8 cellular contexts compared by ENCODE assay signal in the genomic region with DNA sequence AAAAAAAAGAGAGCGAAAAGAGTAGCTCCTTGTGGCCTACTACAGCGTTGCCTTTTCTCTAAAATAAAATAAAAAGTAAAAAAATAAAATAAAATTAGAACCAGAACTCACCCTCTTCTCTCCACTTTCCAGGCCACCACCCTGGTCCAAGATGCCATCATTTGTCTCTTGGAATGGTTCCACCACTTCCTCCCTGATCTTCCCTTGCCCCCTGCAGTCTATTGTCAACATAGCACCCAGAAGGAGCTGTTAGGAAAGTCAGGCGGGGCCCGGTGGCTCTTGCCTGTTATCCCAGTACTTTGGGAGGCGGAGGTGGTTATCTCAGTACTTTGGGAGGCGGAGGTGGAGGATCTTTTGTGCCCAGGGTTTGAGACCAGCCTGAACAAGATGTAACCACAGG. TPM values are rescaled to one million over a fixed set of nuclear protein-coding genes. Genes with fewer than 3 reads are reported as not detected.
A peak's percentile ranks its signal among the peaks of the same experiment; 100 is the strongest.
DNase-seq lines count a peak whose midpoint lies in the region; ATAC-seq, FAIRE-seq and TF ChIP-seq lines count a peak whose summit lies in the region.

No MANE protein-coding gene starts in this region.

- intact Hi-C loops in activated CD4-positive, alpha-beta T cell treated with anti-CD3 and anti-CD28 coated beads, Interleukin-2, amount 10 ng/mL, durations not matched to agents 24 days and 14 days (cut with micrococcal nuclease), result loop anchor here (2.0 kb wide), 1 partner anchor 42 kb away; no protein-coding TSS in a partner anchor
- intact Hi-C loops in left lung (cut with DNase I), result no loop called here

- TF ChIP-seq CTCF in keratinocyte (optimal IDR thresholded peaks at IDR 0.05 in 1 of 3, IDR thresholded peaks at IDR 0.05 in 1 of 3, conservative IDR thresholded peaks at IDR 0.05 in 1 of 3; ENCODE audit: extremely low read depth in 1 of 3, insufficient read depth in 2 of 3, low read length in 3 of 3) (peak; percentile 22 to 47 (median 37)), left lung (IDR thresholded peaks at IDR 0.05) (no peak)

- H3K36me3 ChIP-seq in keratinocyte (ENCODE audit: control insufficient read depth in 2 of 2, extremely low read depth in 1 of 2, insufficient read depth in 2 of 2, low read length in 2 of 2) (no peaks in the 10 kb centered on the region), left lung (no peaks in the 10 kb centered on the region)

- H3K9me3 ChIP-seq in keratinocyte (ENCODE audit: control insufficient read depth, low read depth, low read length) (no peaks in the 10 kb centered on the region), left lung (no peaks in the 10 kb centered on the region)

- no peaks in the 10 kb centered on the region for H4K20me1 ChIP-seq in keratinocyte (ENCODE audit: control insufficient read depth, extremely low read depth, insufficient read depth, low read length)

- H3K4me1 ChIP-seq in keratinocyte (ENCODE audit: control insufficient read depth, extremely low read depth, insufficient read depth, low read length), result no peaks in the 10 kb centered on the region
- no peaks in the 10 kb centered on the region for H3K4me1 ChIP-seq in left lung

- DNase-seq in activated CD4-positive, alpha-beta T cell treated with anti-CD3 and anti-CD28 coated beads, Interleukin-2, amount 10 ng/mL, durations not matched to agents 24 days and 14 days, result peak; percentile 73
- no peak for DNase-seq in activated CD4-positive, alpha-beta T cell treated with anti-CD3 and anti-CD28 coated beads for 1 hour
- DNase-seq in HUDEP-2 (lab: John Stamatoyannopoulos, UW; ENCODE audit: unreplicated experiment in 76 of 76) (peak in 40 of 76 experiments; percentile 1 to 65 (median 26)), SKM-1 treated with dmso at 0.1 percent for 144 hours (lab: John Stamatoyannopoulos, UW; ENCODE audit: unreplicated experiment) (peak; percentile 38), keratinocyte (ENCODE audit: low read depth, low spot score) (no peak), GF-D8 (lab: John Stamatoyannopoulos, UW) (no peak), left lung (no peak)

- no peak overlapping the region for H3K9ac ChIP-seq in keratinocyte (ENCODE audit: control insufficient read depth, extremely low read depth, insufficient read depth, low read length)

- no peak overlapping the region for H3K4me2 ChIP-seq in keratinocyte (ENCODE audit: control insufficient read depth, extremely low read depth, insufficient read depth, low read depth, low read length)

- no peak overlapping the region for H3K4me3 ChIP-seq in keratinocyte (ENCODE audit: control insufficient read depth in 2 of 3, extremely low read depth in 1 of 3, insufficient read depth in 2 of 3, low read depth in 1 of 3, low read length in 3 of 3)
- H3K4me3 ChIP-seq in left lung, result no peak overlapping the region

- dilution Hi-C loops in keratinocyte (cut with MboI; ENCODE audit: extremely low pct_ligation_motif_present, low sequenced_read_pairs), result no loop called here

- peaks cover 6% of the 10 kb centered on the region for H3K4me1 Mint-ChIP-seq in activated CD4-positive, alpha-beta T cell treated with anti-CD3 and anti-CD28 coated beads, Interleukin-2, amount 10 ng/mL, durations not matched to agents 24 days and 14 days

- H3K27me3 ChIP-seq in keratinocyte (ENCODE audit: control insufficient read depth, extremely low read depth, insufficient read depth, low read length), result no peaks in the 10 kb centered on the region
- no peaks in the 10 kb centered on the region for H3K27me3 ChIP-seq in left lung

- H3K79me2 ChIP-seq in keratinocyte (ENCODE audit: control insufficient read depth, insufficient read depth, low read length), result no peaks in the 10 kb centered on the region

- H3K9me1 ChIP-seq in keratinocyte (ENCODE audit: control insufficient read depth, extremely low read depth, insufficient read depth, low read length), result no peaks in the 10 kb centered on the region

- no peak overlapping the region for H2AFZ ChIP-seq in keratinocyte (ENCODE audit: control insufficient read depth, low read length)

- H3K9me3 Mint-ChIP-seq in activated CD4-positive, alpha-beta T cell treated with anti-CD3 and anti-CD28 coated beads, Interleukin-2, amount 10 ng/mL, durations not matched to agents 24 days and 14 days, result no peaks in the 10 kb centered on the region

- peaks cover 5% of the 10 kb centered on the region for H3K27me3 Mint-ChIP-seq in activated CD4-positive, alpha-beta T cell treated with anti-CD3 and anti-CD28 coated beads, Interleukin-2, amount 10 ng/mL, durations not matched to agents 24 days and 14 days

- no peak overlapping the region for H3K27ac Mint-ChIP-seq in activated CD4-positive, alpha-beta T cell treated with anti-CD3 and anti-CD28 coated beads, Interleukin-2, amount 10 ng/mL, durations not matched to agents 24 days and 14 days

- no peak for FAIRE-seq in keratinocyte (lab: Jason Lieb, UNC)

- no peak overlapping the region for H3K27ac ChIP-seq in keratinocyte (ENCODE audit: control insufficient read depth, insufficient read depth, low read length)
- no peak overlapping the region for H3K27ac ChIP-seq in left lung

- no peaks in the 10 kb centered on the region for H3K36me3 Mint-ChIP-seq in activated CD4-positive, alpha-beta T cell treated with anti-CD3 and anti-CD28 coated beads, Interleukin-2, amount 10 ng/mL, durations not matched to agents 24 days and 14 days (ENCODE audit: low read depth)

- H3K4me3 Mint-ChIP-seq in activated CD4-positive, alpha-beta T cell treated with anti-CD3 and anti-CD28 coated beads, Interleukin-2, amount 10 ng/mL, durations not matched to agents 24 days and 14 days, result no peak overlapping the region

- ATAC-seq in left lung (no peak), GM21423 (IDR thresholded peaks at IDR 0.05; ENCODE audit: unreplicated experiment) (no peak)

RNA-seq across cellular contexts. Expression of gene GRID2IP, which starts 7.6 kb away (rescaled TPM):
- 0.05 TPM in 1 of 2 replicates, not detected in the other for total RNA-seq in activated CD4-positive, alpha-beta T cell treated with anti-CD3 and anti-CD28 coated beads, Interleukin-2, amount 10 ng/mL, durations not matched to agents 24 days and 14 days
- polyA plus RNA-seq in keratinocyte, result 0.01 to 0.04 TPM (median 0.03 TPM) in 3 replicates
- polyA plus RNA-seq in keratinocyte (2011; ENCODE audit: low read depth), result not detected
- not detected in 2 replicates for polyA plus RNA-seq in keratinocyte (2011; cell fraction: cytosol; rRNA removed)
- polyA plus RNA-seq in keratinocyte (2011; cell fraction: nucleus; rRNA removed), result 0.05 TPM in 1 of 2 replicates, not detected in the other
- polyA plus RNA-seq in keratinocyte (2012; ENCODE audit: low replicate concordance), result not detected in 2 replicates
- polyA minus RNA-seq in keratinocyte, result 0.16 TPM in 1 of 3 replicates, not detected in the others
- polyA minus RNA-seq in keratinocyte (2011; cell fraction: cytosol; rRNA and poly(A)+ RNA removed), result not detected
- not detected in 2 replicates for polyA minus RNA-seq in keratinocyte (2011; cell fraction: nucleus; rRNA and poly(A)+ RNA removed)
- total RNA-seq in left lung, result under 1 TPM; 0.21 to 0.35 TPM

RNA-seq across cellular contexts. Expression of gene ZDHHC4, which starts 18.4 kb away (rescaled TPM):
- total RNA-seq in activated CD4-positive, alpha-beta T cell treated with anti-CD3 and anti-CD28 coated beads, Interleukin-2, amount 10 ng/mL, durations not matched to agents 24 days and 14 days, result 26.7 and 28.3 TPM in 2 replicates
- 50.7 to 66.1 TPM (median 60.6 TPM) in 3 replicates for polyA plus RNA-seq in keratinocyte
- 6.8 TPM for polyA plus RNA-seq in keratinocyte (2011; ENCODE audit: low read depth)
- polyA plus RNA-seq in keratinocyte (2011; cell fraction: cytosol; rRNA removed), result 64.5 and 69.8 TPM in 2 replicates
- polyA plus RNA-seq in keratinocyte (2011; cell fraction: nucleus; rRNA removed), result 42.1 and 42.5 TPM in 2 replicates
- 26.7 and 31.7 TPM in 2 replicates for polyA plus RNA-seq in keratinocyte (2012; ENCODE audit: low replicate concordance)
- polyA minus RNA-seq in keratinocyte, result 66.5 to 118 TPM (median 95.0 TPM) in 3 replicates
- polyA minus RNA-seq in keratinocyte (2011; cell fraction: cytosol; rRNA and poly(A)+ RNA removed), result 44.7 TPM
- polyA minus RNA-seq in keratinocyte (2011; cell fraction: nucleus; rRNA and poly(A)+ RNA removed), result 10.3 and 20.0 TPM in 2 replicates
- 10 to 100 TPM; 54.5 to 60.2 TPM for total RNA-seq in left lung

RNA-seq across cellular contexts. Expression of gene INTS15, which starts 31.0 kb away (rescaled TPM):
- total RNA-seq in activated CD4-positive, alpha-beta T cell treated with anti-CD3 and anti-CD28 coated beads, Interleukin-2, amount 10 ng/mL, durations not matched to agents 24 days and 14 days, result 42.5 and 45.1 TPM in 2 replicates
- 11.9 to 22.5 TPM (median 12.1 TPM) in 3 replicates for polyA plus RNA-seq in keratinocyte
- 4.7 TPM for polyA plus RNA-seq in keratinocyte (2011; ENCODE audit: low read depth)
- polyA plus RNA-seq in keratinocyte (2011; cell fraction: cytosol; rRNA removed), result 17.0 and 19.7 TPM in 2 replicates
- polyA plus RNA-seq in keratinocyte (2011; cell fraction: nucleus; rRNA removed), result 26.7 and 33.4 TPM in 2 replicates
- polyA plus RNA-seq in keratinocyte (2012; ENCODE audit: low replicate concordance), result 14.9 and 17.1 TPM in 2 replicates
- polyA minus RNA-seq in keratinocyte, result 9.0 to 18.6 TPM (median 12.4 TPM) in 3 replicates
- polyA minus RNA-seq in keratinocyte (2011; cell fraction: cytosol; rRNA and poly(A)+ RNA removed), result 16.5 TPM
- polyA minus RNA-seq in keratinocyte (2011; cell fraction: nucleus; rRNA and poly(A)+ RNA removed), result 9.1 and 10.8 TPM in 2 replicates
- 10 to 100 TPM; 30.2 to 31.5 TPM for total RNA-seq in left lung

RNA-seq across cellular contexts. Expression of gene ZNF853, which starts 56.6 kb away (rescaled TPM):
- 0.33 and 0.42 TPM in 2 replicates for total RNA-seq in activated CD4-positive, alpha-beta T cell treated with anti-CD3 and anti-CD28 coated beads, Interleukin-2, amount 10 ng/mL, durations not matched to agents 24 days and 14 days
- polyA plus RNA-seq in keratinocyte, result 0.02 to 0.03 TPM (median 0.03 TPM) in 3 replicates
- 0.11 TPM for polyA plus RNA-seq in keratinocyte (2011; ENCODE audit: low read depth)
- polyA plus RNA-seq in keratinocyte (2011; cell fraction: cytosol; rRNA removed), result 0.04 TPM in 1 of 2 replicates, not detected in the other
- polyA plus RNA-seq in keratinocyte (2011; cell fraction: nucleus; rRNA removed), result 0.04 and 0.09 TPM in 2 replicates
- polyA plus RNA-seq in keratinocyte (2012; ENCODE audit: low replicate concordance), result 0.04 TPM in 1 of 2 replicates, not detected in the other
- polyA minus RNA-seq in keratinocyte, result not detected in 3 replicates
- not detected for polyA minus RNA-seq in keratinocyte (2011; cell fraction: cytosol; rRNA and poly(A)+ RNA removed)
- polyA minus RNA-seq in keratinocyte (2011; cell fraction: nucleus; rRNA and poly(A)+ RNA removed), result not detected in 2 replicates
- 1 to 10 TPM; 3.4 to 3.6 TPM for total RNA-seq in left lung

Comparison
In these comparisons a context has a peak if more than half of its experiments do, and no peak if none do; other contexts are left out.
1. DNase-seq: peak in activated CD4-positive, alpha-beta T cell treated with anti-CD3 and anti-CD28 coated beads, Interleukin-2, amount 10 ng/mL, durations not matched to agents 24 days and 14 days (single experiment), HUDEP-2 (40 of 76) and SKM-1 treated with dmso at 0.1 percent for 144 hours (single experiment); none in activated CD4-positive, alpha-beta T cell treated with anti-CD3 and anti-CD28 coated beads for 1 hour (single experiment), keratinocyte (single experiment), GF-D8 (single experiment) and left lung (0 of 2).
2. CTCF ChIP-seq: peak in keratinocyte (3 of 3); none in left lung (0 of 2).